Comparison of ENCODE assay signal across 8 cellular contexts in the genomic region with DNA sequence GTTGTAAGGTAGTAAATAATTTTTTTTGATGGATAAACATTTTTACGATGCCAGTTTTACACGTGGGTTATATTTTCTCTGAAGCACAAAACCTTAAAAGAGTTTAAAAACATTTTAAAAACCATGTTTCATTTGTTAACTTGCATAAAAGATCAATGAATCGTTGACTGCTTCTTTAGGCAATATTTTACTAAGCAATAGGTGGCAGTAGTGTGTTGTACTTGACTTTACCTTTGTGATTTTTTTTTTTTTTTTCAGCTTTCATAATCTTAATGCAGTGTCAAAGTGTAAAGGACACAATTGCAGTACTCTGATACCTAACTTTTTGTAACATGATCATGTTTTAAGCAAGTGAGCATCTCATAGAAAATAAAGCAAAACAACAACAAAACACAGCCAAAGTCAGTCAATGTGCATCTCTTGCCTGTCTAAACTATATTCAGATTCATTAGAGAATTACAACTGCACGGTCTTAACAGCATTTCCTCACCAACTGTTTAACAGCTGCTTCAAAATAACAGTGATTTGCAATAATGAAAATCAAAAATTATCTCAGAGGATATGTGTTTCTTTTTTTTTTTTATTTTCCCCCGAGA. TPM values are rescaled to one million over a fixed set of nuclear protein-coding genes. Genes with fewer than 3 reads are reported as not detected.
DNase-seq lines count a peak whose midpoint lies in the region; TF ChIP-seq lines count a peak whose summit lies in the region.
"Had no signal": no experiment of that assay in that cellular context is flagged by ENCODE, and none has a peak within 500 bp of the region (broad histone marks: within the 10 kb centered on the region; RNA-seq: fewer than 3 reads in every experiment).

No MANE protein-coding gene starts in this region.

- H3K9me3 ChIP-seq in Peyer's patch (no peaks in the 10 kb centered on the region), tibial artery (peaks cover 0 to 13% (median 0%) of the 10 kb centered on the region in 3 donors)

- H3K27ac ChIP-seq in Peyer's patch (no peak overlapping the region), tibial artery (no peak overlapping the region)

- TF ChIP-seq CTCF in Peyer's patch (IDR thresholded peaks at IDR 0.05) (peak in 4 of 6 experiments; percentile 37 to 65 (median 58)), fibroblast of villous mesenchyme (IDR thresholded peaks at IDR 0.05; ENCODE audit: insufficient read depth, low read depth, low read length) (peak; percentile 66), tibial artery (IDR thresholded peaks at IDR 0.05) (peak; percentile 33 to 36)

- H3K27me3 ChIP-seq in Peyer's patch = no peaks in the 10 kb centered on the region
- H3K27me3 ChIP-seq in tibial artery = no peaks in the 10 kb centered on the region

- DNase-seq in ELR (ENCODE audit: low read depth) = peak; percentile 49
- DNase-seq in HPDE6-E6E7 (ENCODE audit: extremely low spot score) = peak; percentile 2
- DNase-seq in Peyer's patch = no peak
- DNase-seq in fibroblast of villous mesenchyme (ENCODE audit: low read depth) = peak; percentile 30
- DNase-seq in tibial artery = no peak
- no peak for DNase-seq in 8988T
- no peak for DNase-seq in activated naive CD4-positive, alpha-beta T cell (lab: John Stamatoyannopoulos, UW)

- intact Hi-C loops in tibial artery (cut with DNase I; ENCODE audit: low total_unique reads) = loop anchor here (10.0 kb wide), 1 partner anchor 57 kb away; no protein-coding TSS in a partner anchor

- no peak for TF ChIP-seq POLR2A in Peyer's patch (IDR thresholded peaks at IDR 0.05)

- H3K4me1 ChIP-seq in Peyer's patch = no peaks in the 10 kb centered on the region
- no peaks in the 10 kb centered on the region for H3K4me1 ChIP-seq in tibial artery

- H3K36me3 ChIP-seq in Peyer's patch = no peaks in the 10 kb centered on the region
- H3K36me3 ChIP-seq in tibial artery = peaks cover 0 to 10% (median 8%) of the 10 kb centered on the region in 3 donors

- H3K4me3 ChIP-seq in Peyer's patch (no peak overlapping the region), fibroblast of villous mesenchyme (ENCODE audit: low read depth, low read length) (no peak overlapping the region), tibial artery (no peak overlapping the region)

RNA-seq across cellular contexts. Expression of a gene that starts 27.7 kb away (rescaled TPM):
- 10 to 100 TPM; 12.1 to 17.3 (median 15.8) TPM for total RNA-seq in Peyer's patch
- total RNA-seq in fibroblast of villous mesenchyme = 17.4 and 25.0 TPM in 2 replicates

RNA-seq across cellular contexts. Expression of a gene that starts 27.8 kb away (rescaled TPM):
- under 1 TPM in 1 of 4 donors, not detected in 3; 0.83 TPM for total RNA-seq in Peyer's patch
- total RNA-seq in fibroblast of villous mesenchyme = under 0.01 and 0.43 TPM in 2 replicates
- total RNA-seq: T-helper 1 cell treated with Interleukin-12 subunit alpha and Interleukin-12 subunit beta and Interleukin-4 antibody, amounts not matched to agents 30 ng/mL and 1 ng/mL, for 36 hours had no signal

Comparison
In these comparisons a context has a peak if more than half of its experiments do, and no peak if none do; other contexts are left out.
1. DNase-seq: peak in ELR (single experiment), HPDE6-E6E7 (single experiment) and fibroblast of villous mesenchyme (single experiment); none in Peyer's patch (0 of 3), tibial artery (0 of 2), 8988T (single experiment) and activated naive CD4-positive, alpha-beta T cell (0 of 4).
2. Peak in every context shown above with its lines, with median percentiles within 50 percentile points of each other: CTCF ChIP-seq.